ENCODE assay signal across 1 cellular context in the genomic region with DNA sequence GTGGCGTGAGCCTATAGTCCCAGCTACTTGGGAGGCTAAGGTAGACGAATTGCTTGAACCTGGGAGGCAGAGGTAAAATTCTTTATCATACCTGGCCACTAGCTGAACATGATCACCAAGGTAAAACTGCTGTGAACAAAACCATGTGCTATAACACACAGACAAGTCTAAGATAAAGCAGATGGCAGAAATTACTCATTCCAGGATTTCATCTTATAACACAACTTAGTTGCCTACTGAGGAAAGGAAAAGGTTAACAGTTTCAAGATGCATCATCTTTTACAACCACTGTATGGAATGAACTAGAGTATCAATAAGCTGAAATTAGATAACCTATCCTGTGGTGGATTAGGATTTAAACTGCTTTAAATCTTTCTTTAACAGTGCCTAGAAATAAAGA.
TF ChIP-seq lines count a peak whose summit lies in the region.

No MANE protein-coding gene starts in this region.

TF ChIP-seq in HepG2, 621 proteins besides CTCF, POLR2A, EP300 and RAD21:
- TF ChIP-seq ZNF446 (CRISPR knock-in tag; IDR thresholded peaks at IDR 0.05) = no peak
